In genomic region chr19:12945479-12946091, GRCh38 we compare ENCODE assay signal across 1 cellular context.
TF ChIP-seq lines count a peak whose summit lies in the region.

TSS of gene RAD23A (plus strand) at chr19:12945862. CDS start at chr19:12945949, 87 bp downstream.

TF ChIP-seq in K562, 482 proteins besides CTCF, POLR2A, EP300 and RAD21 (continued from another document and continues in another):
- TF ChIP-seq, protein P1, sequence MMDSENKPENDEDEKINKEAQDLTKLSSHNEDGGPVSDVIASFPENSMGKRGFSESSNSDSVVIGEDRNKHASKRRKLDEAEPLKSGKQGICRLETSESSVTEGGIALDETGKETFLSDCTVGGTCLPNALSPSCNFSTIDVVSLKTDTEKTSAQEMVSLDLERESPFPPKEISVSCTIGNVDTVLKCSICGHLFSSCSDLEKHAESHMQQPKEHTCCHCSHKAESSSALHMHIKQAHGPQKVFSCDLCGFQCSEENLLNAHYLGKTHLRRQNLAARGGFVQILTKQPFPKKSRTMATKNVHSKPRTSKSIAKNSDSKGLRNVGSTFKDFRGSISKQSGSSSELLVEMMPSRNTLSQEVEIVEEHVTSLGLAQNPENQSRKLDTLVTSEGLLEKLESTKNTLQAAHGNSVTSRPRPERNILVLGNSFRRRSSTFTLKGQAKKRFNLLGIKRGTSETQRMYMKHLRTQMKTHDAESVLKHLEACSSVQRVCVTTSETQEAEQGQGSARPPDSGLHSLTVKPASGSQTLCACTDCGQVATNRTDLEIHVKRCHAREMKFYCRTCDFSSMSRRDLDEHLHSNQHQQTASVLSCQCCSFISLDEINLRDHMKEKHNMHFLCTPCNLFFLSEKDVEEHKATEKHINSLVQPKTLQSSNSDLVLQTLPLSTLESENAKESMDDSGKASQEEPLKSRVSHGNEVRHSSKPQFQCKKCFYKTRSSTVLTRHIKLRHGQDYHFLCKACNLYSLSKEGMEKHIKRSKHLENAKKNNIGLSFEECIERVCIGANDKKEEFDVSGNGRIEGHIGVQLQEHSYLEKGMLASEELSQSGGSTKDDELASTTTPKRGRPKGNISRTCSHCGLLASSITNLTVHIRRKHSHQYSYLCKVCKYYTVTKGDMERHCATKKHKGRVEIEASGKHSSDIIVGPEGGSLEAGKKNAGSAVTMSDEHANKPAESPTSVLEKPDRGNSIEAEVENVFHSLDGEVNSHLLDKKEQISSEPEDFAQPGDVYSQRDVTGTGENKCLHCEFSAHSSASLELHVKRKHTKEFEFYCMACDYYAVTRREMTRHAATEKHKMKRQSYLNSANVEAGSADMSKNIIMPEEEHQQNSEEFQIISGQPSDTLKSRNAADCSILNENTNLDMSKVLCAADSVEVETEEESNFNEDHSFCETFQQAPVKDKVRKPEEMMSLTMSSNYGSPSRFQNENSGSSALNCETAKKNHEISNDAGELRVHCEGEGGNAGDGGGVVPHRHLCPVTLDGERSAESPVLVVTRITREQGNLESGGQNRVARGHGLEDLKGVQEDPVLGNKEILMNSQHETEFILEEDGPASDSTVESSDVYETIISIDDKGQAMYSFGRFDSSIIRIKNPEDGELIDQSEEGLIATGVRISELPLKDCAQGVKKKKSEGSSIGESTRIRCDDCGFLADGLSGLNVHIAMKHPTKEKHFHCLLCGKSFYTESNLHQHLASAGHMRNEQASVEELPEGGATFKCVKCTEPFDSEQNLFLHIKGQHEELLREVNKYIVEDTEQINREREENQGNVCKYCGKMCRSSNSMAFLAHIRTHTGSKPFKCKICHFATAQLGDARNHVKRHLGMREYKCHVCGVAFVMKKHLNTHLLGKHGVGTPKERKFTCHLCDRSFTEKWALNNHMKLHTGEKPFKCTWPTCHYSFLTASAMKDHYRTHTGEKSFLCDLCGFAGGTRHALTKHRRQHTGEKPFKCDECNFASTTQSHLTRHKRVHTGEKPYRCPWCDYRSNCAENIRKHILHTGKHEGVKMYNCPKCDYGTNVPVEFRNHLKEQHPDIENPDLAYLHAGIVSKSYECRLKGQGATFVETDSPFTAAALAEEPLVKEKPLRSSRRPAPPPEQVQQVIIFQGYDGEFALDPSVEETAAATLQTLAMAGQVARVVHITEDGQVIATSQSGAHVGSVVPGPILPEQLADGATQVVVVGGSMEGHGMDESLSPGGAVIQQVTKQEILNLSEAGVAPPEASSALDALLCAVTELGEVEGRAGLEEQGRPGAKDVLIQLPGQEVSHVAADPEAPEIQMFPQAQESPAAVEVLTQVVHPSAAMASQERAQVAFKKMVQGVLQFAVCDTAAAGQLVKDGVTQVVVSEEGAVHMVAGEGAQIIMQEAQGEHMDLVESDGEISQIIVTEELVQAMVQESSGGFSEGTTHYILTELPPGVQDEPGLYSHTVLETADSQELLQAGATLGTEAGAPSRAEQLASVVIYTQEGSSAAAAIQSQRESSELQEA (IDR thresholded peaks at IDR 0.05; ENCODE audit: low read depth), result no peak
- TF ChIP-seq, protein P2, sequence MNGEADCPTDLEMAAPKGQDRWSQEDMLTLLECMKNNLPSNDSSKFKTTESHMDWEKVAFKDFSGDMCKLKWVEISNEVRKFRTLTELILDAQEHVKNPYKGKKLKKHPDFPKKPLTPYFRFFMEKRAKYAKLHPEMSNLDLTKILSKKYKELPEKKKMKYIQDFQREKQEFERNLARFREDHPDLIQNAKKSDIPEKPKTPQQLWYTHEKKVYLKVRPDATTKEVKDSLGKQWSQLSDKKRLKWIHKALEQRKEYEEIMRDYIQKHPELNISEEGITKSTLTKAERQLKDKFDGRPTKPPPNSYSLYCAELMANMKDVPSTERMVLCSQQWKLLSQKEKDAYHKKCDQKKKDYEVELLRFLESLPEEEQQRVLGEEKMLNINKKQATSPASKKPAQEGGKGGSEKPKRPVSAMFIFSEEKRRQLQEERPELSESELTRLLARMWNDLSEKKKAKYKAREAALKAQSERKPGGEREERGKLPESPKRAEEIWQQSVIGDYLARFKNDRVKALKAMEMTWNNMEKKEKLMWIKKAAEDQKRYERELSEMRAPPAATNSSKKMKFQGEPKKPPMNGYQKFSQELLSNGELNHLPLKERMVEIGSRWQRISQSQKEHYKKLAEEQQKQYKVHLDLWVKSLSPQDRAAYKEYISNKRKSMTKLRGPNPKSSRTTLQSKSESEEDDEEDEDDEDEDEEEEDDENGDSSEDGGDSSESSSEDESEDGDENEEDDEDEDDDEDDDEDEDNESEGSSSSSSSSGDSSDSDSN (IDR thresholded peaks at IDR 0.05; ENCODE audit: borderline replicate concordance in 1 of 2, low read depth in 2 of 2, low read length in 2 of 2), result no peak
- TF ChIP-seq HNRNPLL (IDR thresholded peaks at IDR 0.05; ENCODE audit: low read depth, low read length, poor library complexity, severe bottlenecking) (no peak), MCM3 (IDR thresholded peaks at IDR 0.05) (no peak), TAF7 (tag; IDR thresholded peaks at IDR 0.05) (peak; percentile 83), SNAPC5 (CRISPR knock-in tag; IDR thresholded peaks at IDR 0.05) (no peak), NUFIP1 (IDR thresholded peaks at IDR 0.05; ENCODE audit: partially characterized antibody) (no peak), ZBTB9 (CRISPR knock-in tag; IDR thresholded peaks at IDR 0.05) (peak; percentile 96), CREB5 (CRISPR knock-in tag; IDR thresholded peaks at IDR 0.05) (no peak), STAG1 (CRISPR knock-in tag; IDR thresholded peaks at IDR 0.05; ENCODE audit: borderline replicate concordance) (no peak), IFI16 (CRISPR knock-in tag; IDR thresholded peaks at IDR 0.05) (no peak), SREBF1 (IDR thresholded peaks at IDR 0.05; ENCODE audit: borderline replicate concordance, low read depth, low read length) (no peak), KDM2B (CRISPR knock-in tag; IDR thresholded peaks at IDR 0.05) (0 out of 2 replicates have a peak, but pooled peaks have one; percentile 53), HMG20A (CRISPR knock-in tag; conservative IDR thresholded peaks at IDR 0.05) (no peak), ZNF507 (tag; conservative IDR thresholded peaks at IDR 0.05) (no peak), ZBTB34 (CRISPR knock-in tag; IDR thresholded peaks at IDR 0.05) (no peak), HDAC3 (IDR thresholded peaks at IDR 0.05; ENCODE audit: borderline replicate concordance, partially characterized antibody) (no peak), PPARD (CRISPR knock-in tag; IDR thresholded peaks at IDR 0.05) (no peak), ASH1L (IDR thresholded peaks at IDR 0.05; ENCODE audit: borderline replicate concordance, low read depth, partially characterized antibody) (no peak), CC2D1A (IDR thresholded peaks at IDR 0.05) (no peak), ZNF24 (IDR thresholded peaks at IDR 0.05) (no peak), GTF3C2 (IDR thresholded peaks at IDR 0.05; ENCODE audit: borderline replicate concordance, extremely low read depth, insufficient read length) (no peak), ZNF655 (CRISPR knock-in tag; IDR thresholded peaks at IDR 0.05) (no peak), ZNF449 (CRISPR knock-in tag; IDR thresholded peaks at IDR 0.05) (no peak)
- TF ChIP-seq, protein P3, sequence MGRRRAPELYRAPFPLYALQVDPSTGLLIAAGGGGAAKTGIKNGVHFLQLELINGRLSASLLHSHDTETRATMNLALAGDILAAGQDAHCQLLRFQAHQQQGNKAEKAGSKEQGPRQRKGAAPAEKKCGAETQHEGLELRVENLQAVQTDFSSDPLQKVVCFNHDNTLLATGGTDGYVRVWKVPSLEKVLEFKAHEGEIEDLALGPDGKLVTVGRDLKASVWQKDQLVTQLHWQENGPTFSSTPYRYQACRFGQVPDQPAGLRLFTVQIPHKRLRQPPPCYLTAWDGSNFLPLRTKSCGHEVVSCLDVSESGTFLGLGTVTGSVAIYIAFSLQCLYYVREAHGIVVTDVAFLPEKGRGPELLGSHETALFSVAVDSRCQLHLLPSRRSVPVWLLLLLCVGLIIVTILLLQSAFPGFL (CRISPR knock-in tag; IDR thresholded peaks at IDR 0.05), result no peak
- TF ChIP-seq, protein P4, sequence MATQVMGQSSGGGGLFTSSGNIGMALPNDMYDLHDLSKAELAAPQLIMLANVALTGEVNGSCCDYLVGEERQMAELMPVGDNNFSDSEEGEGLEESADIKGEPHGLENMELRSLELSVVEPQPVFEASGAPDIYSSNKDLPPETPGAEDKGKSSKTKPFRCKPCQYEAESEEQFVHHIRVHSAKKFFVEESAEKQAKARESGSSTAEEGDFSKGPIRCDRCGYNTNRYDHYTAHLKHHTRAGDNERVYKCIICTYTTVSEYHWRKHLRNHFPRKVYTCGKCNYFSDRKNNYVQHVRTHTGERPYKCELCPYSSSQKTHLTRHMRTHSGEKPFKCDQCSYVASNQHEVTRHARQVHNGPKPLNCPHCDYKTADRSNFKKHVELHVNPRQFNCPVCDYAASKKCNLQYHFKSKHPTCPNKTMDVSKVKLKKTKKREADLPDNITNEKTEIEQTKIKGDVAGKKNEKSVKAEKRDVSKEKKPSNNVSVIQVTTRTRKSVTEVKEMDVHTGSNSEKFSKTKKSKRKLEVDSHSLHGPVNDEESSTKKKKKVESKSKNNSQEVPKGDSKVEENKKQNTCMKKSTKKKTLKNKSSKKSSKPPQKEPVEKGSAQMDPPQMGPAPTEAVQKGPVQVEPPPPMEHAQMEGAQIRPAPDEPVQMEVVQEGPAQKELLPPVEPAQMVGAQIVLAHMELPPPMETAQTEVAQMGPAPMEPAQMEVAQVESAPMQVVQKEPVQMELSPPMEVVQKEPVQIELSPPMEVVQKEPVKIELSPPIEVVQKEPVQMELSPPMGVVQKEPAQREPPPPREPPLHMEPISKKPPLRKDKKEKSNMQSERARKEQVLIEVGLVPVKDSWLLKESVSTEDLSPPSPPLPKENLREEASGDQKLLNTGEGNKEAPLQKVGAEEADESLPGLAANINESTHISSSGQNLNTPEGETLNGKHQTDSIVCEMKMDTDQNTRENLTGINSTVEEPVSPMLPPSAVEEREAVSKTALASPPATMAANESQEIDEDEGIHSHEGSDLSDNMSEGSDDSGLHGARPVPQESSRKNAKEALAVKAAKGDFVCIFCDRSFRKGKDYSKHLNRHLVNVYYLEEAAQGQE (CRISPR knock-in tag; IDR thresholded peaks at IDR 0.05; ENCODE audit: low read depth), result peak; percentile 73; the same call in 1 of the 2 replicates
